In genomic region chr10:52108236-52108635, GRCh38 we compare ENCODE assay signal across 23 cellular contexts.
DNase-seq lines count a peak whose midpoint lies in the region; ATAC-seq and TF ChIP-seq lines count a peak whose summit lies in the region.
"Had no signal": no experiment of that assay in that cellular context is flagged by ENCODE, and none has a peak within 500 bp of the region (broad histone marks: within the 10 kb centered on the region; RNA-seq: fewer than 3 reads in every experiment).

No MANE protein-coding gene starts in this region.

- intact Hi-C loops in Right ventricle myocardium superior (cut with DNase I) (no loop called here), dorsolateral prefrontal cortex (cut with DNase I) (no loop called here)

- no peaks in the 10 kb centered on the region for H3K9me3 Mint-ChIP-seq in activated T-cell treated with anti-CD3 and anti-CD28 coated beads, Interleukin-2, amount 50 U/mL, for 72 hours
- H3K9me3 Mint-ChIP-seq: CD8-positive, alpha-beta T cell; T-cell had no signal

- peaks cover 0 to 4% of the 10 kb centered on the region in 2 donors for H3K4me1 ChIP-seq in right atrium auricular region

- H4K20me1 ChIP-seq in neural cell (ENCODE audit: insufficient read depth), result no peaks in the 10 kb centered on the region

- H3K9me3 ChIP-seq in right atrium auricular region (no peaks in the 10 kb centered on the region), neural cell (ENCODE audit: low read length) (no peaks in the 10 kb centered on the region)
- H3K9me3 ChIP-seq: Caco-2 had no signal

- peak overlapping the region; percentile 32 for H3K4me2 ChIP-seq in neural cell (ENCODE audit: low read length)
- H3K4me2 ChIP-seq: PC-9 had no signal

- no peak overlapping the region for H3K4me3 Mint-ChIP-seq in activated T-cell treated with anti-CD3 and anti-CD28 coated beads, Interleukin-2, amount 50 U/mL, for 72 hours
- H3K4me3 Mint-ChIP-seq: B cell; CD8-positive, alpha-beta T cell; T-cell had no signal

- H3K27ac ChIP-seq in right atrium auricular region, result no peak overlapping the region
- peak overlapping the region; percentile 80 for H3K27ac ChIP-seq in neural cell (ENCODE audit: low read length)
- no peak overlapping the region for H3K27ac ChIP-seq in dorsolateral prefrontal cortex
- H3K27ac ChIP-seq: C4-2B, GM23248, PC-9 had no signal

- no peaks in the 10 kb centered on the region for H3F3A ChIP-seq in neural cell (ENCODE audit: insufficient read depth, low read length, poor library complexity, severe bottlenecking)

- no peaks in the 10 kb centered on the region for H3K9me2 ChIP-seq in neural cell (ENCODE audit: insufficient read depth, low read length)

- H3K27me3 Mint-ChIP-seq in activated T-cell treated with anti-CD3 and anti-CD28 coated beads, Interleukin-2, amount 50 U/mL, for 72 hours (ENCODE audit: low read depth), result no peaks in the 10 kb centered on the region
- H3K27me3 Mint-ChIP-seq: B cell, T-cell had no signal

- ATAC-seq in Right ventricle myocardium superior (ENCODE audit: poor library complexity), result peak; percentile 83
- no peak for ATAC-seq in activated T-cell treated with anti-CD3 and anti-CD28 coated beads, Interleukin-2, amount 50 U/mL, for 72 hours (replicated peaks in 1 of 2)
- ATAC-seq: CD8-positive, alpha-beta T cell; T-cell had no signal

- no peak overlapping the region for H3K4me3 ChIP-seq in right atrium auricular region
- no peak overlapping the region for H3K4me3 ChIP-seq in neural cell (ENCODE audit: low read length)
- no peak overlapping the region for H3K4me3 ChIP-seq in dorsolateral prefrontal cortex
- H3K4me3 ChIP-seq: GM23248, PC-9 had no signal

- H2AFZ ChIP-seq in neural cell (ENCODE audit: low read depth, low read length), result no peak overlapping the region
- H2AFZ ChIP-seq: GM23248, PC-9 had no signal

- H3K27ac Mint-ChIP-seq in activated T-cell treated with anti-CD3 and anti-CD28 coated beads, Interleukin-2, amount 50 U/mL, for 72 hours, result no peak overlapping the region
- H3K27ac Mint-ChIP-seq: B cell; CD8-positive, alpha-beta T cell; T-cell had no signal

- peak; percentile 98 for TF ChIP-seq EP300 in neural cell (conservative IDR thresholded peaks at IDR 0.05; ENCODE audit: poor library complexity, severe bottlenecking)

- peak; percentile 11 for TF ChIP-seq RAD21 in neural cell (conservative IDR thresholded peaks at IDR 0.05)

- no peaks in the 10 kb centered on the region for H3K36me3 Mint-ChIP-seq in activated T-cell treated with anti-CD3 and anti-CD28 coated beads, Interleukin-2, amount 50 U/mL, for 72 hours (ENCODE audit: insufficient read depth in 2 of 2)
- H3K36me3 Mint-ChIP-seq: CD8-positive, alpha-beta T cell; T-cell had no signal

- H3K79me2 ChIP-seq in neural cell (replicated peaks; ENCODE audit: insufficient read depth, low read length), result no peaks in the 10 kb centered on the region

- H3K27me3 ChIP-seq in right atrium auricular region, result no peaks in the 10 kb centered on the region
- H3K27me3 ChIP-seq in neural cell (ENCODE audit: insufficient read depth, low read depth, low read length), result no peaks in the 10 kb centered on the region
- no peaks in the 10 kb centered on the region for H3K27me3 ChIP-seq in dorsolateral prefrontal cortex

- no peaks in the 10 kb centered on the region for H3K4me1 Mint-ChIP-seq in activated T-cell treated with anti-CD3 and anti-CD28 coated beads, Interleukin-2, amount 50 U/mL, for 72 hours (ENCODE audit: low read depth)
- H3K4me1 Mint-ChIP-seq: B cell, T-cell had no signal

- TF ChIP-seq CTCF in right atrium auricular region (IDR thresholded peaks at IDR 0.05) (no peak), neural cell (IDR thresholded peaks at IDR 0.05; ENCODE audit: poor library complexity, severe bottlenecking) (no peak), dorsolateral prefrontal cortex (IDR thresholded peaks at IDR 0.05 in 54 of 56, conservative IDR thresholded peaks at IDR 0.05 in 2 of 56; ENCODE audit: low read depth in 1 of 56, partially characterized antibody in 56 of 56) (no peak)

- DNase-seq in Right ventricle myocardium superior (no peak), right atrium auricular region (ENCODE audit: low spot score) (no peak), DMS53 treated with DMSO at 0.1 percent for 48 hours (lab: John Stamatoyannopoulos, UW; ENCODE audit: unreplicated experiment) (peak; percentile 6), M059J (ENCODE audit: low read depth) (peak; percentile 3), dorsolateral prefrontal cortex (no peak), D341Med (ENCODE audit: low spot score) (no peak)
- no peak for DNase-seq in activated T-cell treated with anti-CD3 and anti-CD28 coated beads, Interleukin-2, amount 50 U/mL, for 72 hours
- DNase-seq: Caco-2; CD8-positive, alpha-beta T cell; DMS 273 treated with DMSO at 0.1 percent for 48 hours; GM23248; H7; KG1; NCI-H1092 treated with DMSO at 0.1 percent for 48 hours; NCI-H1436; NCI-H187; NCI-H2107; NCI-H446 treated with DMSO at 0.1 percent for 48 hours; PC-9; T-cell had no signal

- H3K9ac ChIP-seq in neural cell (ENCODE audit: low read length), result peak overlapping the region; percentile 3
- H3K9ac ChIP-seq: GM23248 had no signal

- H3K36me3 ChIP-seq in right atrium auricular region (no peaks in the 10 kb centered on the region), neural cell (ENCODE audit: insufficient read depth, low read length) (no peaks in the 10 kb centered on the region)

TF ChIP-seq in neural cell, 6 proteins besides CTCF, POLR2A, EP300 and RAD21:
- TF ChIP-seq MXI1 (conservative IDR thresholded peaks at IDR 0.05; ENCODE audit: poor library complexity, severe bottlenecking), result no peak
- peak; percentile 34 for TF ChIP-seq REST (IDR thresholded peaks at IDR 0.05; ENCODE audit: borderline replicate concordance)
- peak; percentile 87 for TF ChIP-seq POLR2AphosphoS5 (IDR thresholded peaks at IDR 0.05)

Comparison
In these comparisons a context has a peak if more than half of its experiments do, and no peak if none do; other contexts are left out.
1. DNase-seq: peak in DMS53 treated with DMSO at 0.1 percent for 48 hours (single experiment) and M059J (single experiment); none in Right ventricle myocardium superior (single experiment), right atrium auricular region (single experiment), dorsolateral prefrontal cortex (0 of 10), D341Med (single experiment) and activated T-cell treated with anti-CD3 and anti-CD28 coated beads, Interleukin-2, amount 50 U/mL, for 72 hours (0 of 2).